ENCODE assay signal across 1 cellular context in genomic region chr4:175422331-175422730, GRCh38.
TF ChIP-seq lines count a peak whose summit lies in the region.

No MANE protein-coding gene starts in this region.

TF ChIP-seq in GM23338, 12 proteins besides CTCF, POLR2A, EP300 and RAD21 (continued from another document):
- TF ChIP-seq ZNF462 (CRISPR knock-in tag; IDR thresholded peaks at IDR 0.05) (no peak), JUNB (IDR thresholded peaks at IDR 0.05; ENCODE audit: unreplicated experiment) (no peak), EZH2phosphoT487 (IDR thresholded peaks at IDR 0.05; ENCODE audit: unreplicated experiment) (no peak)
